Comparison of ENCODE assay signal across 7 cellular contexts in genomic region chr1:108217007-108217406, GRCh38. TPM values are rescaled to one million over a fixed set of nuclear protein-coding genes. Genes with fewer than 3 reads are reported as not detected.
"Had no signal": no experiment of that assay in that cellular context is flagged by ENCODE, and none has a peak within 500 bp of the region (broad histone marks: within the 10 kb centered on the region; RNA-seq: fewer than 3 reads in every experiment).

No MANE protein-coding gene starts in this region.

RNA-seq across cellular contexts. Expression of gene SLC25A24, which starts 16.9 kb away (rescaled TPM):
- total RNA-seq: OCI-LY7 had no signal

RNA-seq across cellular contexts. Expression of gene NBPF4, which starts 26.9 kb away (rescaled TPM):
- total RNA-seq: activated CD4-positive, alpha-beta memory T cell treated with anti-CD3 and anti-CD28 coated beads, Interleukin-2, amount 10 ng/mL, durations not matched to agents 7 days and 5 days; astrocyte; body of pancreas; LHCN-M2; MCF 10A; OCI-LY7 had no signal
- polyA plus RNA-seq: adrenal gland had no signal
